ENCODE assay signal across 18 cellular contexts in genomic region chr17:4331614-4332013, GRCh38. TPM values are rescaled to one million over a fixed set of nuclear protein-coding genes. Genes with fewer than 3 reads are reported as not detected.
DNase-seq lines count a peak whose midpoint lies in the region; ATAC-seq, FAIRE-seq and TF ChIP-seq lines count a peak whose summit lies in the region.
"Had no signal": no experiment of that assay in that cellular context is flagged by ENCODE, and none has a peak within 500 bp of the region (broad histone marks: within the 10 kb centered on the region; RNA-seq: fewer than 3 reads in every experiment).

No MANE protein-coding gene starts in this region.

- no peak for TF ChIP-seq POLR2A in A549 (IDR thresholded peaks at IDR 0.05; ENCODE audit: low read length)

- no peak for TF ChIP-seq RAD21 in A549 (conservative IDR thresholded peaks at IDR 0.05 in 1 of 2, IDR thresholded peaks at IDR 0.05 in 1 of 2)

- 87% methylated on average over 7 of the region's 7 CpGs for WGBS in A549 (ENCODE audit: missing lambda C conversion rate)

- H3K4me1 Mint-ChIP-seq in memory B cell (peaks cover 33% of the 10 kb centered on the region), progenitor cell of endocrine pancreas (ENCODE audit: low read depth) (peaks cover 20% of the 10 kb centered on the region)

- H3K9ac ChIP-seq in SK-N-MC (ENCODE audit: insufficient read length): no peak overlapping the region

- peaks cover 86% of the 10 kb centered on the region for H3K4me1 ChIP-seq in A549

- peaks cover 21% of the 10 kb centered on the region for H3K36me3 ChIP-seq in SK-N-MC (ENCODE audit: insufficient read depth, low read length)
- H3K36me3 ChIP-seq: MG63, upper lobe of left lung had no signal

- POLR2A ChIA-PET in A549 (lab: Yijun Ruan, JAX): no interaction called here

- CTCF ChIA-PET in A549 (lab: Yijun Ruan, JAX): interaction anchor here (0.7 to 2.8 kb wide), 5 partner anchors 12 to 81 kb away, joined by 3 to 22 read pairs (median 3); no protein-coding TSS in a partner anchor

- peak overlapping the region; percentile 57; the same call in 1 of the 3 replicates for H3K4me2 ChIP-seq in A549

- H3K9me3 ChIP-seq in A549: no peaks in the 10 kb centered on the region
- H3K9me3 ChIP-seq in SK-N-MC (ENCODE audit: low read depth, low read length): peaks cover 8% of the 10 kb centered on the region; the same call in 1 of the 2 replicates
- H3K9me3 ChIP-seq: MG63, upper lobe of left lung had no signal

- H3K27me3 Mint-ChIP-seq in memory B cell (no peaks in the 10 kb centered on the region), progenitor cell of endocrine pancreas (no peaks in the 10 kb centered on the region)
- H3K27me3 Mint-ChIP-seq: activated naive CD8-positive, alpha-beta T cell; central memory CD8-positive, alpha-beta T cell had no signal

- H3K36me3 Mint-ChIP-seq in memory B cell (peaks cover 13% of the 10 kb centered on the region), progenitor cell of endocrine pancreas (ENCODE audit: insufficient read depth) (peaks cover 9% of the 10 kb centered on the region)

- H3K4me3 ChIP-seq in A549 (no peak overlapping the region), SK-N-MC (no peak overlapping the region)
- H3K4me3 ChIP-seq: HAP-1, MG63, upper lobe of left lung had no signal

- no peak overlapping the region for H3K27ac Mint-ChIP-seq in memory B cell
- no peak overlapping the region for H3K27ac Mint-ChIP-seq in progenitor cell of endocrine pancreas
- H3K27ac Mint-ChIP-seq: WTC11 had no signal

- no peak for FAIRE-seq in A549 (lab: Jason Lieb, UNC)

- H3K4me3 Mint-ChIP-seq in memory B cell: peak overlapping the region; percentile 4
- H3K4me3 Mint-ChIP-seq in progenitor cell of endocrine pancreas (ENCODE audit: low read depth): no peak overlapping the region
- H3K4me3 Mint-ChIP-seq: activated naive CD8-positive, alpha-beta T cell; central memory CD8-positive, alpha-beta T cell; WTC11 had no signal

- ATAC-seq in A549 (no peak), memory B cell (ENCODE audit: low read depth) (peak; percentile 32), GM19395 (IDR thresholded peaks at IDR 0.05; ENCODE audit: unreplicated experiment) (no peak)

- TF ChIP-seq CTCF in A549 (IDR thresholded peaks at IDR 0.05) (no peak), GM13977 (IDR thresholded peaks at IDR 0.05; ENCODE audit: extremely low read depth, insufficient read depth, missing control alignments) (no peak), progenitor cell of endocrine pancreas (IDR thresholded peaks at IDR 0.05; ENCODE audit: unreplicated experiment) (no peak)

- H3K27ac ChIP-seq in A549 (peak overlapping the region in 1 of 2 experiments; percentile 0; a peak in 1 of 6 replicates), SK-N-MC (peak overlapping the region; percentile 52; the same call in 1 of the 2 replicates)
- H3K27ac ChIP-seq: upper lobe of left lung had no signal

- TF ChIP-seq EP300 in A549 (IDR thresholded peaks at IDR 0.05): no peak

- H3K9me3 Mint-ChIP-seq in memory B cell (no peaks in the 10 kb centered on the region), progenitor cell of endocrine pancreas (ENCODE audit: low read depth) (peaks cover 4% of the 10 kb centered on the region)
- H3K9me3 Mint-ChIP-seq: central memory CD8-positive, alpha-beta T cell had no signal

- no peak for DNase-seq in A549 (ENCODE audit: low read depth in 1 of 2, low spot score in 1 of 2)
- DNase-seq in GM13977 (ENCODE audit: low spot score): peak; percentile 46
- no peak for DNase-seq in SK-N-MC (ENCODE audit: low read depth, low spot score)
- DNase-seq in memory B cell (ENCODE audit: low spot score in 2 of 2): no peak
- no peak for DNase-seq in progenitor cell of endocrine pancreas (ENCODE audit: low spot score, unreplicated experiment)
- DNase-seq in NCI-H226: no peak
- DNase-seq in NCI-H69 (lab: John Stamatoyannopoulos, UW): no peak
- DNase-seq: activated CD8-positive, alpha-beta memory T cell treated with anti-CD3 and anti-CD28 coated beads, Interleukin-2, amount 50 U/mL, for 4 hours; DMS 273 treated with DMSO at 0.1 percent for 48 hours; MG63; NCI-H2081 treated with DMSO at 0.1 percent for 48 hours; nucleus accumbens; upper lobe of left lung had no signal

- in situ Hi-C loops in GM13977 (cut with MboI; ENCODE audit: low pct_unique_long_range_greater_than_20kb, low sequenced_read_pairs, unreplicated experiment): no loop called here

TF ChIP-seq in A549, 52 proteins besides CTCF, POLR2A, EP300 and RAD21:
- no peak for TF ChIP-seq PBX3 (IDR thresholded peaks at IDR 0.05)
- TF ChIP-seq FOSL2 (IDR thresholded peaks at IDR 0.05): no peak
- TF ChIP-seq FOSL2 (CRISPR knock-in tag; IDR thresholded peaks at IDR 0.05): no peak
- TF ChIP-seq GATA3 (IDR thresholded peaks at IDR 0.05; ENCODE audit: borderline replicate concordance): no peak
- TF ChIP-seq ZNF302 (CRISPR knock-in tag; IDR thresholded peaks at IDR 0.05): no peak
- no peak for TF ChIP-seq CBX2 (IDR thresholded peaks at IDR 0.05; ENCODE audit: borderline replicate concordance, low read depth)

RNA-seq across cellular contexts. Expression of gene UBE2G1, which starts 34.9 kb away (rescaled TPM):
- polyA plus RNA-seq in A549 (2011; rRNA removed) (100 and 117 TPM in 2 replicates), A549 (2017; fragmentation: RNase III; extraction: RNeasy Plus Mini Kit Qiagen cat#74134 plus additional on column Dnase treatment) (76.3 to 86.2 TPM (median 78.5 TPM) in 3 replicates)
- polyA plus RNA-seq in A549 (2012; cell fraction: cytosol; rRNA removed): 38.3 and 54.8 TPM in 2 replicates
- 25.3 and 26.8 TPM in 2 replicates for polyA plus RNA-seq in A549 (2012; cell fraction: nucleus; rRNA removed)
- 47.7 and 50.8 TPM in 2 replicates for polyA minus RNA-seq in A549 (2011; rRNA and poly(A)+ RNA removed)
- total RNA-seq in progenitor cell of endocrine pancreas: 82.6 and 87.8 TPM in 2 replicates
